26 cellular contexts compared by ENCODE assay signal in genomic region chr11:108111126-108111525, GRCh38. TPM values are rescaled to one million over a fixed set of nuclear protein-coding genes. Genes with fewer than 3 reads are reported as not detected.
DNase-seq lines count a peak whose midpoint lies in the region; ATAC-seq and TF ChIP-seq lines count a peak whose summit lies in the region.
"Had no signal": no experiment of that assay in that cellular context is flagged by ENCODE, and none has a peak within 500 bp of the region (broad histone marks: within the 10 kb centered on the region; RNA-seq: fewer than 3 reads in every experiment).

No MANE protein-coding gene starts in this region.

- H3K36me3 ChIP-seq in OCI-LY7 (ENCODE audit: insufficient read depth, low read length), result peaks cover 4% of the 10 kb centered on the region; the same call in 1 of the 2 replicates
- H3K36me3 ChIP-seq in mesendoderm (ENCODE audit: control insufficient read depth, insufficient read depth, low read length), result no peaks in the 10 kb centered on the region
- peaks cover 0 to 7% (median 0%) of the 10 kb centered on the region in 3 donors for H3K36me3 ChIP-seq in Peyer's patch
- no peaks in the 10 kb centered on the region for H3K36me3 ChIP-seq in hepatocyte (replicated peaks; ENCODE audit: insufficient read depth, low read depth)
- H3K36me3 ChIP-seq: adrenal gland, brain microvascular endothelial cell, SJCRH30 had no signal

- no peak overlapping the region for H4K5ac ChIP-seq in mesendoderm (ENCODE audit: low read length)

- H4K8ac ChIP-seq in mesendoderm (ENCODE audit: low read depth, low read length), result no peak overlapping the region

- TF ChIP-seq CTCF in GM12864 (IDR thresholded peaks at IDR 0.05; ENCODE audit: low read depth, low read length, missing control alignments) (peak; percentile 20), OCI-LY7 (conservative IDR thresholded peaks at IDR 0.05; ENCODE audit: low read length) (peak; percentile 55; the same call in 1 of the 2 replicates), Peyer's patch (IDR thresholded peaks at IDR 0.05) (no peak), hepatocyte (IDR thresholded peaks at IDR 0.05; ENCODE audit: poor library complexity) (no peak)

- no peak overlapping the region for H3K56ac ChIP-seq in mesendoderm (ENCODE audit: low read length)

- intact Hi-C loops in OCI-LY7 (cut with micrococcal nuclease; ENCODE audit: unreplicated experiment), result loop anchor here (10.0 kb wide), 1 partner anchor 304 kb away; no protein-coding TSS in a partner anchor

- no peaks in the 10 kb centered on the region for H3K79me1 ChIP-seq in mesendoderm (ENCODE audit: low read length)

- H3K9me3 ChIP-seq in OCI-LY7 (ENCODE audit: low read length) (no peaks in the 10 kb centered on the region), Peyer's patch (no peaks in the 10 kb centered on the region), hepatocyte (ENCODE audit: low read depth) (no peaks in the 10 kb centered on the region)
- H3K9me3 ChIP-seq: adrenal gland, SJCRH30, spleen had no signal

- peak overlapping the region; percentile 14 for H3K27ac Mint-ChIP-seq in activated T-cell treated with anti-CD3 and anti-CD28 coated beads, Interleukin-2, amount 50 U/mL, for 24 hours
- H3K27ac Mint-ChIP-seq: natural killer cell had no signal

- H3K79me2 ChIP-seq in OCI-LY7 (ENCODE audit: insufficient read depth, low read depth, low read length) (no peaks in the 10 kb centered on the region), mesendoderm (ENCODE audit: control insufficient read depth, insufficient read depth, low read length) (no peaks in the 10 kb centered on the region), hepatocyte (no peaks in the 10 kb centered on the region)

- H3K4me3 Mint-ChIP-seq in activated T-cell treated with anti-CD3 and anti-CD28 coated beads, Interleukin-2, amount 50 U/mL, for 24 hours, result no peak overlapping the region
- H3K4me3 Mint-ChIP-seq: natural killer cell; stimulated activated naive B cell treated with anti-CD40 and anti-IgM and Interleukin-4, amounts not matched to agents 10 μg/mL and 1 μg/mL and 100 μg/mL, for 72 hours; T-cell had no signal

- CTCF ChIA-PET in OCI-LY7 (lab: Charles Lee; ENCODE audit: unreplicated experiment), result no interaction called here

- H3K27me3 Mint-ChIP-seq in activated T-cell treated with anti-CD3 and anti-CD28 coated beads, Interleukin-2, amount 50 U/mL, for 24 hours, result no peaks in the 10 kb centered on the region
- H3K27me3 Mint-ChIP-seq: stimulated activated naive B cell treated with anti-CD40 and anti-IgM and Interleukin-4, amounts not matched to agents 10 μg/mL and 1 μg/mL and 100 μg/mL, for 72 hours; T-cell had no signal

- H3K4me2 ChIP-seq in OCI-LY7 (ENCODE audit: low read length) (no peak overlapping the region), mesendoderm (ENCODE audit: low read length) (no peak overlapping the region), hepatocyte (no peak overlapping the region)
- H3K4me2 ChIP-seq: PC-9 had no signal

- no peaks in the 10 kb centered on the region for H3K4me1 Mint-ChIP-seq in activated T-cell treated with anti-CD3 and anti-CD28 coated beads, Interleukin-2, amount 50 U/mL, for 24 hours (ENCODE audit: low read depth)
- H3K4me1 Mint-ChIP-seq: natural killer cell, T-cell had no signal

- no CpG with 5 or more reads among the region's 4 CpGs for WGBS in mesendoderm (ENCODE audit: extremely low coverage, insufficient coverage, low lambda C conversion rate)
- WGBS in hepatocyte (ENCODE audit: low lambda C conversion rate, missing lambda C conversion rate), result 96% methylated on average over 4 of the region's 4 CpGs

- peaks cover 11% of the 10 kb centered on the region for H3K36me3 Mint-ChIP-seq in activated T-cell treated with anti-CD3 and anti-CD28 coated beads, Interleukin-2, amount 50 U/mL, for 24 hours (ENCODE audit: low read depth)
- H3K36me3 Mint-ChIP-seq: natural killer cell had no signal

- POLR2A ChIA-PET in OCI-LY7 (lab: Charles Lee), result no interaction called here

- H3K9me2 ChIP-seq in OCI-LY7 (ENCODE audit: insufficient read depth, low read length) (no peaks in the 10 kb centered on the region), hepatocyte (replicated peaks; ENCODE audit: insufficient read depth) (no peaks in the 10 kb centered on the region)

- no peak overlapping the region for H3K9ac ChIP-seq in mesendoderm (ENCODE audit: low read length)

- no peak for DNase-seq in activated T-cell treated with anti-CD3 and anti-CD28 coated beads, Interleukin-2, amount 50 U/mL, for 24 hours
- no peak for DNase-seq in activated T-cell treated with anti-CD3 and anti-CD28 coated beads, Interleukin-2, amount 50 U/mL, for 48 hours
- DNase-seq in GM12864 (ENCODE audit: low read depth) (no peak), OCI-LY7 (ENCODE audit: low spot score) (peak; percentile 10), mesendoderm (peak; percentile 14), Peyer's patch (no peak), hepatocyte (ENCODE audit: low spot score) (no peak)
- DNase-seq: activated CD4-positive, CD25-positive, alpha-beta regulatory T cell treated with anti-CD3 and anti-CD28 coated beads, Interleukin-2, amount 50 U/mL, for 72 hours; activated effector memory CD4-positive, alpha-beta T cell treated with Interleukin-2 at 50 U/mL for 16 hours; adrenal gland; brain microvascular endothelial cell; effector CD8-positive, alpha-beta T cell; erythroblast; foreskin fibroblast; IMR-90; left colon; natural killer cell; NCI-H1105 treated with DMSO at 0.1 percent for 48 hours; NCI-H2029; PC-9; SJCRH30; spleen; stimulated activated CD4-positive, alpha-beta T cell treated with anti-CD3 and anti-CD28 coated beads, Interleukin-4, amount 100 ng/mL, for 1 hour; stimulated activated naive B cell treated with anti-CD40 and anti-IgM and Interleukin-4, amounts not matched to agents 10 μg/mL and 1 μg/mL and 100 μg/mL, for 72 hours; T-cell had no signal

- no peak overlapping the region for H2BK5ac ChIP-seq in mesendoderm (ENCODE audit: low read length)

- no peak overlapping the region for H3K4ac ChIP-seq in mesendoderm (ENCODE audit: low read depth, low read length)

- no peak overlapping the region for H2BK120ac ChIP-seq in mesendoderm (ENCODE audit: low read depth, low read length)

- no peaks in the 10 kb centered on the region for H4K20me1 ChIP-seq in OCI-LY7 (ENCODE audit: insufficient read depth, low read length)
- no peaks in the 10 kb centered on the region for H4K20me1 ChIP-seq in hepatocyte (ENCODE audit: insufficient read depth, poor library complexity, severe bottlenecking)

- no peak overlapping the region for H2AK5ac ChIP-seq in mesendoderm (ENCODE audit: low read length)

- BruUV-seq in OCI-LY7 (replicated peaks; lab: Mats Ljungman, UMichigan), result no TSS peak

- no peaks in the 10 kb centered on the region for H3K27me3 ChIP-seq in mesendoderm (ENCODE audit: insufficient read depth, low read length, poor library complexity)
- H3K27me3 ChIP-seq in Peyer's patch, result no peaks in the 10 kb centered on the region
- no peaks in the 10 kb centered on the region for H3K27me3 ChIP-seq in hepatocyte
- H3K27me3 ChIP-seq: adrenal gland, brain microvascular endothelial cell, SJCRH30, spleen had no signal

- H3K27ac ChIP-seq in OCI-LY7 (ENCODE audit: low read depth, low read length, poor library complexity, severe bottlenecking), result no peak overlapping the region
- H3K27ac ChIP-seq in mesendoderm (ENCODE audit: low read depth, low read length), result no peak overlapping the region
- H3K27ac ChIP-seq in Peyer's patch, result no peak overlapping the region
- no peak overlapping the region for H3K27ac ChIP-seq in hepatocyte
- H3K27ac ChIP-seq: adrenal gland, brain microvascular endothelial cell, PC-9, SJCRH30, spleen had no signal

- no peak for ATAC-seq in HG03469 (IDR thresholded peaks at IDR 0.05; ENCODE audit: unreplicated experiment)
- ATAC-seq: left colon; natural killer cell; stimulated activated naive B cell treated with anti-CD40 and anti-IgM and Interleukin-4, amounts not matched to agents 10 μg/mL and 1 μg/mL and 100 μg/mL, for 72 hours; T-cell had no signal

- no peak overlapping the region for H3K4me3 ChIP-seq in GM12864 (ENCODE audit: low read depth, low read length)
- no peak overlapping the region for H3K4me3 ChIP-seq in OCI-LY7 (ENCODE audit: low read depth, low read length, poor library complexity, severe bottlenecking)
- H3K4me3 ChIP-seq in mesendoderm (ENCODE audit: low read length), result no peak overlapping the region
- H3K4me3 ChIP-seq in Peyer's patch, result no peak overlapping the region
- no peak overlapping the region for H3K4me3 ChIP-seq in hepatocyte
- H3K4me3 ChIP-seq: adrenal gland, PC-9, SJCRH30, spleen had no signal

- no peak for TF ChIP-seq POLR2A in Peyer's patch (IDR thresholded peaks at IDR 0.05)

- no peak overlapping the region for H3K18ac ChIP-seq in mesendoderm (ENCODE audit: low read length)

- H3K4me1 ChIP-seq in OCI-LY7 (ENCODE audit: insufficient read depth, low read length, poor library complexity, severe bottlenecking) (no peaks in the 10 kb centered on the region), mesendoderm (ENCODE audit: control insufficient read depth, low read depth, low read length) (no peaks in the 10 kb centered on the region), Peyer's patch (no peaks in the 10 kb centered on the region), hepatocyte (ENCODE audit: insufficient read depth) (no peaks in the 10 kb centered on the region)

- no peaks in the 10 kb centered on the region for H3K9me3 Mint-ChIP-seq in activated T-cell treated with anti-CD3 and anti-CD28 coated beads, Interleukin-2, amount 50 U/mL, for 24 hours
- H3K9me3 Mint-ChIP-seq: natural killer cell; stimulated activated naive B cell treated with anti-CD40 and anti-IgM and Interleukin-4, amounts not matched to agents 10 μg/mL and 1 μg/mL and 100 μg/mL, for 72 hours; T-cell had no signal

- no peak overlapping the region for H3K23ac ChIP-seq in mesendoderm (ENCODE audit: low read length)

- H2BK15ac ChIP-seq in mesendoderm (replicated peaks; ENCODE audit: low read depth), result no peak overlapping the region

- H2AFZ ChIP-seq in OCI-LY7 (ENCODE audit: low read length) (no peak overlapping the region), hepatocyte (no peak overlapping the region)
- H2AFZ ChIP-seq: PC-9 had no signal

RNA-seq across cellular contexts. Expression of gene ACAT1, which starts 10.2 kb away (rescaled TPM):
- total RNA-seq in OCI-LY7 (2014; rRNA removed; shearing (Covaris generic)), result 69.8 and 83.2 TPM in 2 replicates
- total RNA-seq in OCI-LY7 (2022), result 66.7 and 86.3 TPM in 2 replicates
- polyA plus RNA-seq in mesendoderm (2013, experiment 1 of 2), result 22.1 TPM
- 20.1 TPM for polyA plus RNA-seq in mesendoderm (2013, experiment 2 of 2)
- total RNA-seq in Peyer's patch, result 10 to 100 TPM; 30.3 to 50.6 (median 46.7) TPM
- total RNA-seq in hepatocyte, result 188 and 191 TPM in 2 replicates
- polyA plus RNA-seq in hepatocyte, result 71.8 and 87.1 TPM in 2 replicates

Comparison
In these comparisons a context has a peak if more than half of its experiments do, and no peak if none do; other contexts are left out.
1. DNase-seq: peak in OCI-LY7 (single experiment) and mesendoderm (single experiment); none in activated T-cell treated with anti-CD3 and anti-CD28 coated beads, Interleukin-2, amount 50 U/mL, for 24 hours (single experiment), activated T-cell treated with anti-CD3 and anti-CD28 coated beads, Interleukin-2, amount 50 U/mL, for 48 hours (0 of 2), GM12864 (single experiment), Peyer's patch (0 of 3) and hepatocyte (single experiment).
2. CTCF ChIP-seq: peak in GM12864 (single experiment) and OCI-LY7 (single experiment); none in Peyer's patch (0 of 6) and hepatocyte (single experiment).